15 cellular contexts compared by ENCODE assay signal in the genomic region with DNA sequence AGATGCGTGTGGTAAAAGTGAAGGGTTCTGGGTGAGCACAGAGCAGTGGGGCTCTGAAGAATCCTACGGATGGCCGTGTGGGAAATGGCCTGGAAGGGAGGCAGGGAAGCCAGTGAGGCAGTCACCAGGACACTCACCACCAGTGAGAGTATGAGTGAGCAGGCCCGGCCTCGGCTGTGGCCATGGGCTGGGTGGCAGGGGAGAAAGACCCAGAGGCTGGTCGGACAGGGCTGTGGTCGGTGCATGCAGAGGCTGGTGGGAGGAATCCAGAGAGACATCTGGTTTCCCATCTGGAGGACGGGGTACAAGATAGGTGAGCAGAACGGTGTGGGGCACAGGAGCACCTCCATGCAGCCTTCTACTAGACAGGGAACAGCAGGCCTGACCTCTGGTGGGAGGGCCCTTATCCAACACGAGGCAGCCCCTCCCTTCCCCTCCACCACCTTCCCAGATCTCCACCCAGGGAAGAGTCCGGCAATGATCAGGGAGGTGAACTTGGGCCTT.
"Had no signal": no experiment of that assay in that cellular context is flagged by ENCODE, and none has a peak within 500 bp of the region (broad histone marks: within the 10 kb centered on the region; RNA-seq: fewer than 3 reads in every experiment).

No MANE protein-coding gene starts in this region.

- ATAC-seq: activated CD4-positive, CD25-positive, alpha-beta regulatory T cell treated with anti-CD3 and anti-CD28 coated beads, Interleukin-2, amount 50 U/mL, for 24 hours; lower lobe of right lung; stimulated activated naive B cell treated with anti-CD40 and anti-IgM and Interleukin-4, amounts not matched to agents 10 μg/mL and 1 μg/mL and 100 μg/mL, for 72 hours; upper lobe of right lung had no signal

- H3K4me1 ChIP-seq: lower lobe of right lung, parathyroid adenoma, sigmoid colon, upper lobe of right lung had no signal

- H3K9ac ChIP-seq: parathyroid adenoma had no signal

- DNase-seq: activated naive CD4-positive, alpha-beta T cell treated with anti-CD3 and anti-CD28 coated beads, Interleukin-2, amount 50 U/mL, for 16 hours; colonic mucosa; kidney glomerular epithelial cell; lower lobe of right lung; sigmoid colon; stimulated activated CD4-positive, alpha-beta T cell treated with anti-CD3 and anti-CD28 coated beads, Interleukin-1b, Interleukin-23, amount 100 ng/mL, for 48 hours; stimulated activated naive B cell treated with anti-CD40 and anti-IgM and Interleukin-4, amounts not matched to agents 10 μg/mL and 1 μg/mL and 100 μg/mL, for 72 hours; T1000; upper lobe of right lung had no signal

- H3K36me3 Mint-ChIP-seq: stimulated activated naive B cell treated with anti-CD40 and anti-IgM and Interleukin-4, amounts not matched to agents 10 μg/mL and 1 μg/mL and 100 μg/mL, for 72 hours had no signal

- H3K27me3 ChIP-seq: colonic mucosa, sigmoid colon, upper lobe of right lung had no signal

- H3K27ac Mint-ChIP-seq: activated T-helper 2 cell treated with anti-CD3 and anti-CD28 coated beads, Interferon-gamma antibody, Interleukin-2, Interleukin-4, amounts not matched to agents 10 μg/mL and 5 μg/mL and 100 μg/mL, durations not matched to agents 14 hours and 24 hours and 36 hours; stimulated activated naive B cell treated with anti-CD40 and anti-IgM and Interleukin-4, amounts not matched to agents 10 μg/mL and 1 μg/mL and 100 μg/mL, for 72 hours had no signal

- H3K27ac ChIP-seq: colonic mucosa, esophagus muscularis mucosa, lower lobe of right lung, parathyroid adenoma, sigmoid colon, SK-N-MC, suprapubic skin, upper lobe of right lung had no signal

- H3K4me3 Mint-ChIP-seq: stimulated activated naive B cell treated with anti-CD40 and anti-IgM and Interleukin-4, amounts not matched to agents 10 μg/mL and 1 μg/mL and 100 μg/mL, for 72 hours had no signal

- H3K36me3 ChIP-seq: colonic mucosa, esophagus muscularis mucosa, lower lobe of right lung, sigmoid colon, suprapubic skin, upper lobe of right lung had no signal

- H3K9me3 ChIP-seq: colonic mucosa, esophagus muscularis mucosa, lower lobe of right lung, sigmoid colon, suprapubic skin, upper lobe of right lung had no signal

- H3K4me1 Mint-ChIP-seq: stimulated activated naive B cell treated with anti-CD40 and anti-IgM and Interleukin-4, amounts not matched to agents 10 μg/mL and 1 μg/mL and 100 μg/mL, for 72 hours had no signal

- H3K4me3 ChIP-seq: colonic mucosa, esophagus muscularis mucosa, lower lobe of right lung, sigmoid colon, SK-N-MC, suprapubic skin, upper lobe of right lung had no signal
